ENCODE assay signal across 7 cellular contexts in the genomic region with DNA sequence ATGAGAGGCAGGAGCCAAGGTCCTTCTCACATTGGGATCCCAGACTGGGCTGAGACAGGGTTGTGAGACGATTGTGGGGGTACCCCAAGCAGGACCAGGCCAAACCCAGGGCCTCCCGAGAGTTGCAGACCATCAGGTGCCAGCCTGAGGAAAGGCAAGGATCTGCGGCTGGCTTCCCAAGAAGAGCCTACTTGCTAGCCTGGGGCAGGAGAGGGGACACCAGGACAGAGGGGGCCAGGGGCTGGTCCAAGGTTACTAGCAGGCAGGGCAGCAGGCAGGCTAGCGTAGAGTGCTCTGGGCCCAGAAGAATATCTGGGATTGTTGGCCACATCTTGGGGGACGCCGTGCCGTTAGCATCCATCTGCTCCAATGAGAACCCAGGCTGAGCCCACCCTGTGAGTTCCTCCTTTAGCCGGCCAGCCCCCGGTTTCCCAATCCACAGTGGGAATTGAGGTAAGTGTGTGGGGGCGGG. TPM values are rescaled to one million over a fixed set of nuclear protein-coding genes. Genes with fewer than 3 reads are reported as not detected.
DNase-seq lines count a peak whose midpoint lies in the region; ATAC-seq and TF ChIP-seq lines count a peak whose summit lies in the region.

No MANE protein-coding gene starts in this region.

- no peak for TF ChIP-seq CTCF in stomach (IDR thresholded peaks at IDR 0.05)
- TF ChIP-seq CTCF in GM13976 (IDR thresholded peaks at IDR 0.05; ENCODE audit: borderline replicate concordance, control extremely low read depth, extremely low read depth, insufficient read depth, missing control alignments): no peak

- H3K27ac ChIP-seq in HUES64 (ENCODE audit: low read depth, low read length): peak overlapping the region; percentile 57; the same call in 1 of the 2 replicates
- H3K27ac ChIP-seq in iPS-20b (ENCODE audit: low read length): no peak overlapping the region
- H3K27ac ChIP-seq in stomach: peak overlapping the region; percentile 87 to 97 (median 91)

- H3K9me3 ChIP-seq in HUES64 (ENCODE audit: insufficient read depth, low read depth, low read length) (no peaks in the 10 kb centered on the region), iPS-20b (ENCODE audit: insufficient read depth, low read depth, low read length) (no peaks in the 10 kb centered on the region), stomach (no peaks in the 10 kb centered on the region)

- H3K36me3 Mint-ChIP-seq in activated naive CD8-positive, alpha-beta T cell treated with anti-CD3 and anti-CD28 coated beads for 36 hours: peaks cover 88% of the 10 kb centered on the region

- H3K9me3 Mint-ChIP-seq in activated naive CD8-positive, alpha-beta T cell treated with anti-CD3 and anti-CD28 coated beads for 36 hours: no peaks in the 10 kb centered on the region

- H3K27me3 ChIP-seq in HUES64 (ENCODE audit: insufficient read depth, low read length) (peaks cover 50% of the 10 kb centered on the region), iPS-20b (ENCODE audit: insufficient read depth, low read length) (peaks cover 48% of the 10 kb centered on the region), stomach (no peaks in the 10 kb centered on the region)

- H3K4me1 Mint-ChIP-seq in activated naive CD8-positive, alpha-beta T cell treated with anti-CD3 and anti-CD28 coated beads for 36 hours: peaks cover 53% of the 10 kb centered on the region

- H3K4me1 ChIP-seq in HUES64 (ENCODE audit: insufficient read depth, low read length) (peaks cover 7% of the 10 kb centered on the region; the same call in 1 of the 2 replicates), iPS-20b (ENCODE audit: insufficient read depth, low read length) (0 out of 2 replicates have a peak, but pooled peaks cover 2% of the 10 kb centered on the region), stomach (peaks cover 41 to 83% (median 77%) of the 10 kb centered on the region in 4 donors)

- H3K27ac Mint-ChIP-seq in activated naive CD8-positive, alpha-beta T cell treated with anti-CD3 and anti-CD28 coated beads for 36 hours: peak overlapping the region; percentile 100

- H3K4me3 ChIP-seq in HUES64 (ENCODE audit: low read length) (peak overlapping the region; percentile 61), iPS-20b (ENCODE audit: low read length) (peak overlapping the region; percentile 75), stomach (peak overlapping the region; percentile 59 to 83 (median 71))

- TF ChIP-seq POLR2A in stomach (IDR thresholded peaks at IDR 0.05): no peak

- DNase-seq in activated naive CD8-positive, alpha-beta T cell treated with anti-CD3 and anti-CD28 coated beads for 36 hours: no peak
- no peak for DNase-seq in stomach
- no peak for DNase-seq in GM13976 (ENCODE audit: low spot score)
- DNase-seq in NCI-H146 (lab: John Stamatoyannopoulos, UW): no peak

- no peak for ATAC-seq in HG03565 (IDR thresholded peaks at IDR 0.05; ENCODE audit: unreplicated experiment)

- intact Hi-C loops in stomach (cut with DNase I; ENCODE audit: low total_unique reads): loop anchor here (5.0 kb wide), 1 partner anchor 39 kb away; no protein-coding TSS in a partner anchor

- peak overlapping the region; percentile 73 for H3K9ac ChIP-seq in HUES64 (ENCODE audit: low read depth, low read length)
- H3K9ac ChIP-seq in iPS-20b (ENCODE audit: low read depth, low read length): peak overlapping the region; percentile 74; the same call in 1 of the 2 replicates

- TF ChIP-seq EP300 in stomach (IDR thresholded peaks at IDR 0.05): no peak

- peak overlapping the region; percentile 92 for H3K4me3 Mint-ChIP-seq in activated naive CD8-positive, alpha-beta T cell treated with anti-CD3 and anti-CD28 coated beads for 36 hours

- H3K27me3 Mint-ChIP-seq in activated naive CD8-positive, alpha-beta T cell treated with anti-CD3 and anti-CD28 coated beads for 36 hours: peaks cover 9% of the 10 kb centered on the region

- 51% methylated on average over 10 of the region's 10 CpGs for WGBS in HUES64
- WGBS in stomach, 5 donors: 5 to 9% (median 6%) methylated on average over 10 of the region's 10 CpGs

- in situ Hi-C loops in GM13976 (cut with MboI; ENCODE audit: low sequenced_read_pairs, unreplicated experiment): loop anchor here (5.0 kb wide), 1 partner anchor 39 kb away; no protein-coding TSS in a partner anchor

- H3K36me3 ChIP-seq in HUES64 (ENCODE audit: insufficient read depth, low read length) (no peaks in the 10 kb centered on the region; the same call in 1 of the 2 replicates), iPS-20b (ENCODE audit: insufficient read depth, low read depth, low read length) (no peaks in the 10 kb centered on the region; the same call in 1 of the 2 replicates), stomach (peaks cover 19 to 26% (median 25%) of the 10 kb centered on the region in 4 donors)

RNA-seq across cellular contexts. Expression of a gene that starts 0.5 kb away (rescaled TPM):
- polyA plus RNA-seq in HUES64 (2013, experiment 1 of 2): 2.8 TPM
- polyA plus RNA-seq in HUES64 (2013, experiment 2 of 2): 2.8 TPM
- total RNA-seq in activated naive CD8-positive, alpha-beta T cell treated with anti-CD3 and anti-CD28 coated beads for 36 hours: 100 to 1,000 TPM; 192 to 193 TPM
- 1 to 10 TPM; 1.8 to 5.7 (median 3.6) TPM for total RNA-seq in stomach
- 10 to 100 TPM in 1 of 3 donors, 1 to 10 TPM in 2; 6.8 to 11.5 (median 7.7) TPM for polyA plus RNA-seq in stomach

RNA-seq across cellular contexts. Expression of a gene that starts 5.9 kb away (rescaled TPM):
- polyA plus RNA-seq in HUES64 (2013, experiment 1 of 2): 32.3 TPM
- 32.8 TPM for polyA plus RNA-seq in HUES64 (2013, experiment 2 of 2)
- total RNA-seq in activated naive CD8-positive, alpha-beta T cell treated with anti-CD3 and anti-CD28 coated beads for 36 hours: 100 to 1,000 TPM; 166 to 171 TPM
- total RNA-seq in stomach: 10 to 100 TPM; 10.3 to 50.0 (median 24.6) TPM
- polyA plus RNA-seq in stomach: 10 to 100 TPM; 21.5 to 41.3 (median 37.1) TPM

RNA-seq across cellular contexts. Expression of a gene that starts 41.7 kb away (rescaled TPM):
- 6.3 TPM for polyA plus RNA-seq in HUES64 (2013, experiment 1 of 2)
- polyA plus RNA-seq in HUES64 (2013, experiment 2 of 2): 7.5 TPM
- total RNA-seq in activated naive CD8-positive, alpha-beta T cell treated with anti-CD3 and anti-CD28 coated beads for 36 hours: 10 to 100 TPM; 59.8 to 64.7 TPM
- total RNA-seq in stomach: 10 to 100 TPM in 2 of 5 donors, 1 to 10 TPM in 3; 5.8 to 14.3 (median 6.4) TPM
- polyA plus RNA-seq in stomach: 10 to 100 TPM; 19.8 to 24.8 (median 20.0) TPM

RNA-seq across cellular contexts. Expression of a gene that starts 43.5 kb away (rescaled TPM):
- polyA plus RNA-seq in HUES64 (2013, experiment 1 of 2): 4.8 TPM
- 7.3 TPM for polyA plus RNA-seq in HUES64 (2013, experiment 2 of 2)
- 10 to 100 TPM; 15.9 to 17.1 TPM for total RNA-seq in activated naive CD8-positive, alpha-beta T cell treated with anti-CD3 and anti-CD28 coated beads for 36 hours
- 10 to 100 TPM in 2 of 5 donors, 1 to 10 TPM in 2, not detected in 1; 4.9 to 75.0 (median 16.4) TPM for total RNA-seq in stomach
- 1 to 10 TPM; 5.9 to 9.0 (median 8.2) TPM for polyA plus RNA-seq in stomach

Comparison
In these comparisons a context has a peak if more than half of its experiments do, and no peak if none do; other contexts are left out.
1. RNA of a gene that starts 0.5 kb away (total RNA-seq): 192 to 193 TPM in activated naive CD8-positive, alpha-beta T cell treated with anti-CD3 and anti-CD28 coated beads for 36 hours; 1.8 to 5.7 TPM in stomach; every median in the first group is over 10 times any median in the second.
2. Peak in every context shown above with its lines, with median percentiles within 50 percentile points of each other: H3K4me3 ChIP-seq.